Comparison of ENCODE assay signal across 1 cellular context in the genomic region with DNA sequence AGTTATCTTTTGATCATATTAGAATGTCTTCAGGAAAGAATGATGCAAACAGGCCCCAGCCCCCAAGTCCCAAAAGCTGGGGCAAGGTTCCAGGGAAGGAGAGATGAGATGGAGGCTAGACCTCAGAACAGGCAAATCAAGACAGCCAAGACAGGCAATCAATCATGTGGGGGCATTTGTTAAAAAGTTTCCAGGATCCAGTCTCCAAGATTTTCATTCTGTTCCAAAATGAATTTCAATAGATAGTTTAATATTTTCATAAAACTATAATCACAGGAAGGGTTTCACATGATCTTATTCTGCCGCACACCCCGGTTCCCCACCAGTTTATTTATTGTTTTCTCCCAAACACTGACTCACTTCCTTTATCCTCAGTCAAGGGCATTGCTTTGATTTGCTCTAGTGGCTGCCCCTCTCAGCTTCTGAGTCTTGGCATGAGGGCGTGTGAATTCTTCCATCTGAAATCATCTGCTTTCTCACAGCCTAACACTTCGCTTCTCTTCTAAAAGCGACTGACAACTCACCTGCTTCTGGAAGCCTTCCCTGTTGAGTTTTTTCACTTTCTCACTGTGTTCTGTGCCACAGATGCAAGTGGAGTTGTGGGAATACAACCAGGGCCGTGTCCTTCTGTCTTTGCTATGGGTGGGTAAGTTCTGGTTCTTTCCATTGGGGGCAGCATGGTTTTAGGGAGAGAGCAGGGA.
TF ChIP-seq lines count a peak whose summit lies in the region.

No MANE protein-coding gene starts in this region.

TF ChIP-seq in HepG2, 621 proteins besides CTCF, POLR2A, EP300 and RAD21 (continued from another document and continues in another):
- TF ChIP-seq, protein P1, sequence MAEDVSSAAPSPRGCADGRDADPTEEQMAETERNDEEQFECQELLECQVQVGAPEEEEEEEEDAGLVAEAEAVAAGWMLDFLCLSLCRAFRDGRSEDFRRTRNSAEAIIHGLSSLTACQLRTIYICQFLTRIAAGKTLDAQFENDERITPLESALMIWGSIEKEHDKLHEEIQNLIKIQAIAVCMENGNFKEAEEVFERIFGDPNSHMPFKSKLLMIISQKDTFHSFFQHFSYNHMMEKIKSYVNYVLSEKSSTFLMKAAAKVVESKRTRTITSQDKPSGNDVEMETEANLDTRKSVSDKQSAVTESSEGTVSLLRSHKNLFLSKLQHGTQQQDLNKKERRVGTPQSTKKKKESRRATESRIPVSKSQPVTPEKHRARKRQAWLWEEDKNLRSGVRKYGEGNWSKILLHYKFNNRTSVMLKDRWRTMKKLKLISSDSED (CRISPR knock-in tag; IDR thresholded peaks at IDR 0.05): no peak
- TF ChIP-seq, protein P2, sequence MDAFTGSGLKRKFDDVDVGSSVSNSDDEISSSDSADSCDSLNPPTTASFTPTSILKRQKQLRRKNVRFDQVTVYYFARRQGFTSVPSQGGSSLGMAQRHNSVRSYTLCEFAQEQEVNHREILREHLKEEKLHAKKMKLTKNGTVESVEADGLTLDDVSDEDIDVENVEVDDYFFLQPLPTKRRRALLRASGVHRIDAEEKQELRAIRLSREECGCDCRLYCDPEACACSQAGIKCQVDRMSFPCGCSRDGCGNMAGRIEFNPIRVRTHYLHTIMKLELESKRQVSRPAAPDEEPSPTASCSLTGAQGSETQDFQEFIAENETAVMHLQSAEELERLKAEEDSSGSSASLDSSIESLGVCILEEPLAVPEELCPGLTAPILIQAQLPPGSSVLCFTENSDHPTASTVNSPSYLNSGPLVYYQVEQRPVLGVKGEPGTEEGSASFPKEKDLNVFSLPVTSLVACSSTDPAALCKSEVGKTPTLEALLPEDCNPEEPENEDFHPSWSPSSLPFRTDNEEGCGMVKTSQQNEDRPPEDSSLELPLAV (CRISPR knock-in tag; conservative IDR thresholded peaks at IDR 0.05; ENCODE audit: low read depth): no peak
- TF ChIP-seq ZZZ3 (CRISPR knock-in tag; IDR thresholded peaks at IDR 0.05; ENCODE audit: borderline replicate concordance) (no peak), GZF1 (CRISPR knock-in tag; IDR thresholded peaks at IDR 0.05) (no peak), ZSCAN31 (CRISPR knock-in tag; IDR thresholded peaks at IDR 0.05; ENCODE audit: low read depth) (no peak; the same call in 1 of the 2 replicates), SRY (CRISPR knock-in tag; IDR thresholded peaks at IDR 0.05) (no peak), MAZ (IDR thresholded peaks at IDR 0.05; ENCODE audit: borderline replicate concordance, low read depth, low read length) (no peak), MAZ (CRISPR knock-in tag; IDR thresholded peaks at IDR 0.05; ENCODE audit: low read depth) (no peak), ZNF747 (CRISPR knock-in tag; IDR thresholded peaks at IDR 0.05; ENCODE audit: borderline replicate concordance) (no peak), ATF7-NPFF (CRISPR knock-in tag; IDR thresholded peaks at IDR 0.05; ENCODE audit: low read depth) (no peak), TBP (CRISPR knock-in tag; IDR thresholded peaks at IDR 0.05) (no peak), ZNF446 (CRISPR knock-in tag; IDR thresholded peaks at IDR 0.05) (no peak), ZNF34 (CRISPR knock-in tag; IDR thresholded peaks at IDR 0.05; ENCODE audit: borderline replicate concordance) (no peak), ADNP (CRISPR knock-in tag; IDR thresholded peaks at IDR 0.05) (no peak), GTF2F1 (IDR thresholded peaks at IDR 0.05; ENCODE audit: low read length) (no peak), KLF11 (CRISPR knock-in tag; IDR thresholded peaks at IDR 0.05) (no peak), MIER2 (CRISPR knock-in tag; IDR thresholded peaks at IDR 0.05) (peak; percentile 60; the same call in 1 of the 2 replicates), ZNF547 (CRISPR knock-in tag; IDR thresholded peaks at IDR 0.05) (no peak), GLI4 (CRISPR knock-in tag; IDR thresholded peaks at IDR 0.05; ENCODE audit: borderline replicate concordance) (no peak), ZFP41 (CRISPR knock-in tag; IDR thresholded peaks at IDR 0.05; ENCODE audit: borderline replicate concordance) (no peak), ZSCAN25 (CRISPR knock-in tag; IDR thresholded peaks at IDR 0.05) (no peak), HNRNPH1 (optimal IDR thresholded peaks at IDR 0.05; ENCODE audit: low read depth, low read length) (no peak), FOSL1 (CRISPR knock-in tag; IDR thresholded peaks at IDR 0.05; ENCODE audit: borderline replicate concordance) (peak; percentile 50; the same call in 1 of the 2 replicates), ZNF878 (CRISPR knock-in tag; IDR thresholded peaks at IDR 0.05) (peak; percentile 89), ZIK1 (CRISPR knock-in tag; IDR thresholded peaks at IDR 0.05; ENCODE audit: borderline replicate concordance, low read depth) (no peak), IRX3 (CRISPR knock-in tag; IDR thresholded peaks at IDR 0.05; ENCODE audit: borderline replicate concordance, low read depth) (no peak), EEA1 (CRISPR knock-in tag; IDR thresholded peaks at IDR 0.05; ENCODE audit: borderline replicate concordance) (no peak), STAG1 (CRISPR knock-in tag; IDR thresholded peaks at IDR 0.05) (peak; percentile 90), SMAD9 (CRISPR knock-in tag; IDR thresholded peaks at IDR 0.05) (no peak)
- TF ChIP-seq, protein P3, sequence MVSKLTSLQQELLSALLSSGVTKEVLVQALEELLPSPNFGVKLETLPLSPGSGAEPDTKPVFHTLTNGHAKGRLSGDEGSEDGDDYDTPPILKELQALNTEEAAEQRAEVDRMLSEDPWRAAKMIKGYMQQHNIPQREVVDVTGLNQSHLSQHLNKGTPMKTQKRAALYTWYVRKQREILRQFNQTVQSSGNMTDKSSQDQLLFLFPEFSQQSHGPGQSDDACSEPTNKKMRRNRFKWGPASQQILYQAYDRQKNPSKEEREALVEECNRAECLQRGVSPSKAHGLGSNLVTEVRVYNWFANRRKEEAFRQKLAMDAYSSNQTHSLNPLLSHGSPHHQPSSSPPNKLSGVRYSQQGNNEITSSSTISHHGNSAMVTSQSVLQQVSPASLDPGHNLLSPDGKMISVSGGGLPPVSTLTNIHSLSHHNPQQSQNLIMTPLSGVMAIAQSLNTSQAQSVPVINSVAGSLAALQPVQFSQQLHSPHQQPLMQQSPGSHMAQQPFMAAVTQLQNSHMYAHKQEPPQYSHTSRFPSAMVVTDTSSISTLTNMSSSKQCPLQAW (CRISPR knock-in tag; IDR thresholded peaks at IDR 0.05): peak; percentile 86
- TF ChIP-seq, protein P4, sequence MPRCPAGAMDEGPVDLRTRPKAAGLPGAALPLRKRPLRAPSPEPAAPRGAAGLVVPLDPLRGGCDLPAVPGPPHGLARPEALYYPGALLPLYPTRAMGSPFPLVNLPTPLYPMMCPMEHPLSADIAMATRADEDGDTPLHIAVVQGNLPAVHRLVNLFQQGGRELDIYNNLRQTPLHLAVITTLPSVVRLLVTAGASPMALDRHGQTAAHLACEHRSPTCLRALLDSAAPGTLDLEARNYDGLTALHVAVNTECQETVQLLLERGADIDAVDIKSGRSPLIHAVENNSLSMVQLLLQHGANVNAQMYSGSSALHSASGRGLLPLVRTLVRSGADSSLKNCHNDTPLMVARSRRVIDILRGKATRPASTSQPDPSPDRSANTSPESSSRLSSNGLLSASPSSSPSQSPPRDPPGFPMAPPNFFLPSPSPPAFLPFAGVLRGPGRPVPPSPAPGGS (CRISPR knock-in tag; IDR thresholded peaks at IDR 0.05): no peak
- TF ChIP-seq, protein P5, sequence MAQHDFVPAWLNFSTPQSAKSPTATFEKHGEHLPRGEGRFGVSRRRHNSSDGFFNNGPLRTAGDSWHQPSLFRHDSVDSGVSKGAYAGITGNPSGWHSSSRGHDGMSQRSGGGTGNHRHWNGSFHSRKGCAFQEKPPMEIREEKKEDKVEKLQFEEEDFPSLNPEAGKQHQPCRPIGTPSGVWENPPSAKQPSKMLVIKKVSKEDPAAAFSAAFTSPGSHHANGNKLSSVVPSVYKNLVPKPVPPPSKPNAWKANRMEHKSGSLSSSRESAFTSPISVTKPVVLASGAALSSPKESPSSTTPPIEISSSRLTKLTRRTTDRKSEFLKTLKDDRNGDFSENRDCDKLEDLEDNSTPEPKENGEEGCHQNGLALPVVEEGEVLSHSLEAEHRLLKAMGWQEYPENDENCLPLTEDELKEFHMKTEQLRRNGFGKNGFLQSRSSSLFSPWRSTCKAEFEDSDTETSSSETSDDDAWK (CRISPR knock-in tag; IDR thresholded peaks at IDR 0.05): no peak
- TF ChIP-seq, protein P6, sequence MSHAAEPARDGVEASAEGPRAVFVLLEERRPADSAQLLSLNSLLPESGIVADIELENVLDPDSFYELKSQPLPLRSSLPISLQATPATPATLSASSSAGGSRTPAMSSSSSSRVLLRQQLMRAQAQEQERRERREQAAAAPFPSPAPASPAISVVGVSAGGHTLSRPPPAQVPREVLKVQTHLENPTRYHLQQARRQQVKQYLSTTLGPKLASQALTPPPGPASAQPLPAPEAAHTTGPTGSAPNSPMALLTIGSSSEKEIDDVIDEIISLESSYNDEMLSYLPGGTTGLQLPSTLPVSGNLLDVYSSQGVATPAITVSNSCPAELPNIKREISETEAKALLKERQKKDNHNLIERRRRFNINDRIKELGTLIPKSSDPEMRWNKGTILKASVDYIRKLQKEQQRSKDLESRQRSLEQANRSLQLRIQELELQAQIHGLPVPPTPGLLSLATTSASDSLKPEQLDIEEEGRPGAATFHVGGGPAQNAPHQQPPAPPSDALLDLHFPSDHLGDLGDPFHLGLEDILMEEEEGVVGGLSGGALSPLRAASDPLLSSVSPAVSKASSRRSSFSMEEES (CRISPR knock-in tag; IDR thresholded peaks at IDR 0.05): 0 out of 2 replicates have a peak, but pooled peaks have one; percentile 37
- TF ChIP-seq, protein P7, sequence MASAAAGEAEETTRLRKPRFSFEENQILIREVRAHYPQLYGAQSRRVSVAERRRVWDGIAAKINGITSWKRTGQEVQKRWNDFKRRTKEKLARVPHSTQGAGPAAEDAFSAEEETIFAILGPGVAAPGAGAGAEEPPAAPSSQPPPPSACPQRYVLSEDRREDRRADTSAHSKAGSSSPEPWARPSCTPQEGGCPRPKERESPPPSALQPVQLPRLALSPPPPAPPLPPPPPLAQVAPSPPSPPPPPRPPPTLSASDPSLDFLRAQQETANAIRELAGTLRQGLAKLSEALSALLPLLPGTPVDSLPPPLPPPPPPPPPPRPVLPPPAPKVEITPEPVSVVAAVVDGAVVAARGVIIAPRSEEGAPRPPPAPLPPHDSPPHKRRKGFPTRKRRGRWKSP (CRISPR knock-in tag; IDR thresholded peaks at IDR 0.05): peak; percentile 59; the same call in 1 of the 2 replicates
- TF ChIP-seq, protein P8, sequence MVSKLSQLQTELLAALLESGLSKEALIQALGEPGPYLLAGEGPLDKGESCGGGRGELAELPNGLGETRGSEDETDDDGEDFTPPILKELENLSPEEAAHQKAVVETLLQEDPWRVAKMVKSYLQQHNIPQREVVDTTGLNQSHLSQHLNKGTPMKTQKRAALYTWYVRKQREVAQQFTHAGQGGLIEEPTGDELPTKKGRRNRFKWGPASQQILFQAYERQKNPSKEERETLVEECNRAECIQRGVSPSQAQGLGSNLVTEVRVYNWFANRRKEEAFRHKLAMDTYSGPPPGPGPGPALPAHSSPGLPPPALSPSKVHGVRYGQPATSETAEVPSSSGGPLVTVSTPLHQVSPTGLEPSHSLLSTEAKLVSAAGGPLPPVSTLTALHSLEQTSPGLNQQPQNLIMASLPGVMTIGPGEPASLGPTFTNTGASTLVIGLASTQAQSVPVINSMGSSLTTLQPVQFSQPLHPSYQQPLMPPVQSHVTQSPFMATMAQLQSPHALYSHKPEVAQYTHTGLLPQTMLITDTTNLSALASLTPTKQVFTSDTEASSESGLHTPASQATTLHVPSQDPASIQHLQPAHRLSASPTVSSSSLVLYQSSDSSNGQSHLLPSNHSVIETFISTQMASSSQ (IDR thresholded peaks at IDR 0.05; ENCODE audit: low read depth): no peak
- TF ChIP-seq, protein P8 (CRISPR knock-in tag; IDR thresholded peaks at IDR 0.05; ENCODE audit: borderline replicate concordance): no peak; the same call in 1 of the 2 replicates
- TF ChIP-seq, protein P9, sequence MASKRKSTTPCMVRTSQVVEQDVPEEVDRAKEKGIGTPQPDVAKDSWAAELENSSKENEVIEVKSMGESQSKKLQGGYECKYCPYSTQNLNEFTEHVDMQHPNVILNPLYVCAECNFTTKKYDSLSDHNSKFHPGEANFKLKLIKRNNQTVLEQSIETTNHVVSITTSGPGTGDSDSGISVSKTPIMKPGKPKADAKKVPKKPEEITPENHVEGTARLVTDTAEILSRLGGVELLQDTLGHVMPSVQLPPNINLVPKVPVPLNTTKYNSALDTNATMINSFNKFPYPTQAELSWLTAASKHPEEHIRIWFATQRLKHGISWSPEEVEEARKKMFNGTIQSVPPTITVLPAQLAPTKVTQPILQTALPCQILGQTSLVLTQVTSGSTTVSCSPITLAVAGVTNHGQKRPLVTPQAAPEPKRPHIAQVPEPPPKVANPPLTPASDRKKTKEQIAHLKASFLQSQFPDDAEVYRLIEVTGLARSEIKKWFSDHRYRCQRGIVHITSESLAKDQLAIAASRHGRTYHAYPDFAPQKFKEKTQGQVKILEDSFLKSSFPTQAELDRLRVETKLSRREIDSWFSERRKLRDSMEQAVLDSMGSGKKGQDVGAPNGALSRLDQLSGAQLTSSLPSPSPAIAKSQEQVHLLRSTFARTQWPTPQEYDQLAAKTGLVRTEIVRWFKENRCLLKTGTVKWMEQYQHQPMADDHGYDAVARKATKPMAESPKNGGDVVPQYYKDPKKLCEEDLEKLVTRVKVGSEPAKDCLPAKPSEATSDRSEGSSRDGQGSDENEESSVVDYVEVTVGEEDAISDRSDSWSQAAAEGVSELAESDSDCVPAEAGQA (IDR thresholded peaks at IDR 0.05; ENCODE audit: low read depth): no peak
- TF ChIP-seq, protein P9 (CRISPR knock-in tag; IDR thresholded peaks at IDR 0.05; ENCODE audit: borderline replicate concordance): no peak
